ENCODE assay signal across 27 cellular contexts in genomic region chr18:24373331-24373730, GRCh38.
"Had no signal": no experiment of that assay in that cellular context is flagged by ENCODE, and none has a peak within 500 bp of the region (broad histone marks: within the 10 kb centered on the region; RNA-seq: fewer than 3 reads in every experiment).

No MANE protein-coding gene starts in this region.

- H3K27ac Mint-ChIP-seq: endodermal cell; memory B cell; mesothelial cell of epicardium; natural killer cell; neural progenitor cell; stimulated activated effector memory CD8-positive, alpha-beta T cell treated with anti-CD3 and anti-CD28 coated beads, Interleukin-12 subunit alpha, Interleukin-12 subunit beta, amount 100 ng/mL, for 72 hours had no signal

- DNase-seq: colonic mucosa; effector CD4-positive, alpha-beta T cell; endodermal cell; gastrocnemius medialis; heart right ventricle; hypothalamus; left cardiac atrium; left ventricle myocardium inferior; lower lobe of right lung; natural killer cell; nucleus accumbens; ovary; right cardiac atrium; stimulated activated CD4-positive, alpha-beta T cell treated with anti-CD3 and anti-CD28 coated beads, Interleukin-2, amount 100 ng/mL, for 48 hours; stimulated activated CD8-positive, alpha-beta memory T cell treated with anti-CD3 and anti-CD28 coated beads, Interleukin-4, amount 100 ng/mL, for 48 hours; stimulated activated naive CD8-positive, alpha-beta T cell treated with anti-CD3 and anti-CD28 coated beads, Interleukin-15, Interleukin-2, amounts not matched to agents 100 U/mL and 50 U/mL, for 24 hours; thyroid gland; upper lobe of left lung; uterus had no signal

- H2AFZ ChIP-seq: neural progenitor cell had no signal

- H3K4me2 ChIP-seq: neural progenitor cell, smooth muscle cell had no signal

- H3K27me3 ChIP-seq: colonic mucosa, gastrocnemius medialis, heart right ventricle, neural progenitor cell, ovary, suprapubic skin, thyroid gland, upper lobe of left lung, uterus had no signal

- H3K4me1 Mint-ChIP-seq: memory B cell, natural killer cell had no signal

- H3K9me3 ChIP-seq: colonic mucosa, gastrocnemius medialis, heart right ventricle, left ventricle myocardium inferior, lower lobe of right lung, ovary, suprapubic skin, thyroid gland, upper lobe of left lung, uterus had no signal

- H3K27ac ChIP-seq: colonic mucosa, gastrocnemius medialis, heart right ventricle, left ventricle myocardium inferior, lower lobe of right lung, neural progenitor cell, ovary, suprapubic skin, thyroid gland, upper lobe of left lung, uterus had no signal

- H3K9me3 Mint-ChIP-seq: endodermal cell; memory B cell; mesothelial cell of epicardium; natural killer cell; neural progenitor cell; stimulated activated effector memory CD8-positive, alpha-beta T cell treated with anti-CD3 and anti-CD28 coated beads, Interleukin-12 subunit alpha, Interleukin-12 subunit beta, amount 100 ng/mL, for 72 hours had no signal

- H3K9ac ChIP-seq: neural progenitor cell had no signal

- ATAC-seq: gastrocnemius medialis; heart right ventricle; left cardiac atrium; lower lobe of right lung; natural killer cell; right cardiac atrium; stimulated activated effector memory CD8-positive, alpha-beta T cell treated with anti-CD3 and anti-CD28 coated beads, Interleukin-12 subunit alpha, Interleukin-12 subunit beta, amount 100 ng/mL, for 72 hours; stimulated activated naive CD8-positive, alpha-beta T cell treated with anti-CD3 and anti-CD28 coated beads, Interleukin-15, Interleukin-2, amounts not matched to agents 100 U/mL and 50 U/mL, for 24 hours had no signal

- H3K36me3 Mint-ChIP-seq: natural killer cell; stimulated activated effector memory CD8-positive, alpha-beta T cell treated with anti-CD3 and anti-CD28 coated beads, Interleukin-12 subunit alpha, Interleukin-12 subunit beta, amount 100 ng/mL, for 72 hours had no signal

- H3K4me1 ChIP-seq: colonic mucosa, gastrocnemius medialis, heart right ventricle, left ventricle myocardium inferior, lower lobe of right lung, suprapubic skin, thyroid gland, upper lobe of left lung, uterus had no signal

- H3K4me3 ChIP-seq: colonic mucosa, gastrocnemius medialis, heart right ventricle, left ventricle myocardium inferior, lower lobe of right lung, neural progenitor cell, ovary, smooth muscle cell, suprapubic skin, thyroid gland, upper lobe of left lung, uterus had no signal

- H3K4me3 Mint-ChIP-seq: endodermal cell; memory B cell; mesothelial cell of epicardium; natural killer cell; neural progenitor cell; stimulated activated effector memory CD8-positive, alpha-beta T cell treated with anti-CD3 and anti-CD28 coated beads, Interleukin-12 subunit alpha, Interleukin-12 subunit beta, amount 100 ng/mL, for 72 hours had no signal

- FAIRE-seq: endothelial cell of umbilical vein, keratinocyte had no signal

- H3K36me3 ChIP-seq: colonic mucosa, gastrocnemius medialis, neural progenitor cell, ovary, thyroid gland, uterus had no signal
